In the genomic region with DNA sequence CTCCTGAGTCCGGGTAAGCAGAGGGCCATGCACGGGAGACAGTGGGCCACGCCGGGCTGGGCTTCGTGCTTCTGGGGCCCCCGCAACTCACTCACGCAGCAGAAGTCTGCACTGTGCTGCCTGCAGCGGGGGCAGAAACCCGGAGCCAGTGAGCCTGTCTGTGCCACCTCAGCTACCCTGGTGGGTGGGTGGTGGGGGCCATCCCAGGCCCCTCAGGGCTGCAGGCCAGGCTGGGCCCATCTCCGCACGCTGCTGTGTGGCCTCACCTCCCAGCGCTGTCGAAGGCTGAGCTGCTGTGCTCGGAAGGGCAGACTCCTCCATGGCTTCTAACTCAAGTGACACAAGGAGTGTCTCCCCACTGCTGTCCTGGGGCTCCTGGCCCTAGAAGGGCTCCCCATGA, we compare ENCODE assay signal across 2 cellular contexts.
TF ChIP-seq lines count a peak whose summit lies in the region.

No MANE protein-coding gene starts in this region.

TF ChIP-seq in GM23338, 12 proteins besides CTCF, POLR2A, EP300 and RAD21 (continues in another document):
- TF ChIP-seq, protein P1, sequence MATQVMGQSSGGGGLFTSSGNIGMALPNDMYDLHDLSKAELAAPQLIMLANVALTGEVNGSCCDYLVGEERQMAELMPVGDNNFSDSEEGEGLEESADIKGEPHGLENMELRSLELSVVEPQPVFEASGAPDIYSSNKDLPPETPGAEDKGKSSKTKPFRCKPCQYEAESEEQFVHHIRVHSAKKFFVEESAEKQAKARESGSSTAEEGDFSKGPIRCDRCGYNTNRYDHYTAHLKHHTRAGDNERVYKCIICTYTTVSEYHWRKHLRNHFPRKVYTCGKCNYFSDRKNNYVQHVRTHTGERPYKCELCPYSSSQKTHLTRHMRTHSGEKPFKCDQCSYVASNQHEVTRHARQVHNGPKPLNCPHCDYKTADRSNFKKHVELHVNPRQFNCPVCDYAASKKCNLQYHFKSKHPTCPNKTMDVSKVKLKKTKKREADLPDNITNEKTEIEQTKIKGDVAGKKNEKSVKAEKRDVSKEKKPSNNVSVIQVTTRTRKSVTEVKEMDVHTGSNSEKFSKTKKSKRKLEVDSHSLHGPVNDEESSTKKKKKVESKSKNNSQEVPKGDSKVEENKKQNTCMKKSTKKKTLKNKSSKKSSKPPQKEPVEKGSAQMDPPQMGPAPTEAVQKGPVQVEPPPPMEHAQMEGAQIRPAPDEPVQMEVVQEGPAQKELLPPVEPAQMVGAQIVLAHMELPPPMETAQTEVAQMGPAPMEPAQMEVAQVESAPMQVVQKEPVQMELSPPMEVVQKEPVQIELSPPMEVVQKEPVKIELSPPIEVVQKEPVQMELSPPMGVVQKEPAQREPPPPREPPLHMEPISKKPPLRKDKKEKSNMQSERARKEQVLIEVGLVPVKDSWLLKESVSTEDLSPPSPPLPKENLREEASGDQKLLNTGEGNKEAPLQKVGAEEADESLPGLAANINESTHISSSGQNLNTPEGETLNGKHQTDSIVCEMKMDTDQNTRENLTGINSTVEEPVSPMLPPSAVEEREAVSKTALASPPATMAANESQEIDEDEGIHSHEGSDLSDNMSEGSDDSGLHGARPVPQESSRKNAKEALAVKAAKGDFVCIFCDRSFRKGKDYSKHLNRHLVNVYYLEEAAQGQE (IDR thresholded peaks at IDR 0.05; ENCODE audit: unreplicated experiment) = no peak
- no peak for TF ChIP-seq STAT1 (IDR thresholded peaks at IDR 0.05; ENCODE audit: unreplicated experiment)
- TF ChIP-seq, protein P2, sequence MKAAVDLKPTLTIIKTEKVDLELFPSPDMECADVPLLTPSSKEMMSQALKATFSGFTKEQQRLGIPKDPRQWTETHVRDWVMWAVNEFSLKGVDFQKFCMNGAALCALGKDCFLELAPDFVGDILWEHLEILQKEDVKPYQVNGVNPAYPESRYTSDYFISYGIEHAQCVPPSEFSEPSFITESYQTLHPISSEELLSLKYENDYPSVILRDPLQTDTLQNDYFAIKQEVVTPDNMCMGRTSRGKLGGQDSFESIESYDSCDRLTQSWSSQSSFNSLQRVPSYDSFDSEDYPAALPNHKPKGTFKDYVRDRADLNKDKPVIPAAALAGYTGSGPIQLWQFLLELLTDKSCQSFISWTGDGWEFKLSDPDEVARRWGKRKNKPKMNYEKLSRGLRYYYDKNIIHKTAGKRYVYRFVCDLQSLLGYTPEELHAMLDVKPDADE (IDR thresholded peaks at IDR 0.05) = no peak
- TF ChIP-seq ZNF114 (CRISPR knock-in tag; IDR thresholded peaks at IDR 0.05) = no peak
- no peak for TF ChIP-seq ZNF331 (CRISPR knock-in tag; IDR thresholded peaks at IDR 0.05; ENCODE audit: low read depth)
- no peak for TF ChIP-seq JUNB (IDR thresholded peaks at IDR 0.05; ENCODE audit: unreplicated experiment)
- no peak for TF ChIP-seq CREB1 (CRISPR knock-in tag; IDR thresholded peaks at IDR 0.05; ENCODE audit: low read depth)
- no peak for TF ChIP-seq NANOG (IDR thresholded peaks at IDR 0.05; ENCODE audit: borderline replicate concordance)
- no peak for TF ChIP-seq POLR2AphosphoS5 (IDR thresholded peaks at IDR 0.05; ENCODE audit: low read depth)
- no peak for TF ChIP-seq EZH2phosphoT487 (IDR thresholded peaks at IDR 0.05; ENCODE audit: unreplicated experiment)
- TF ChIP-seq EZH2 (IDR thresholded peaks at IDR 0.05; ENCODE audit: low read depth, unreplicated experiment) = no peak

TF ChIP-seq in GM12878, 131 proteins besides CTCF, POLR2A, EP300 and RAD21:
- TF ChIP-seq, protein P3, sequence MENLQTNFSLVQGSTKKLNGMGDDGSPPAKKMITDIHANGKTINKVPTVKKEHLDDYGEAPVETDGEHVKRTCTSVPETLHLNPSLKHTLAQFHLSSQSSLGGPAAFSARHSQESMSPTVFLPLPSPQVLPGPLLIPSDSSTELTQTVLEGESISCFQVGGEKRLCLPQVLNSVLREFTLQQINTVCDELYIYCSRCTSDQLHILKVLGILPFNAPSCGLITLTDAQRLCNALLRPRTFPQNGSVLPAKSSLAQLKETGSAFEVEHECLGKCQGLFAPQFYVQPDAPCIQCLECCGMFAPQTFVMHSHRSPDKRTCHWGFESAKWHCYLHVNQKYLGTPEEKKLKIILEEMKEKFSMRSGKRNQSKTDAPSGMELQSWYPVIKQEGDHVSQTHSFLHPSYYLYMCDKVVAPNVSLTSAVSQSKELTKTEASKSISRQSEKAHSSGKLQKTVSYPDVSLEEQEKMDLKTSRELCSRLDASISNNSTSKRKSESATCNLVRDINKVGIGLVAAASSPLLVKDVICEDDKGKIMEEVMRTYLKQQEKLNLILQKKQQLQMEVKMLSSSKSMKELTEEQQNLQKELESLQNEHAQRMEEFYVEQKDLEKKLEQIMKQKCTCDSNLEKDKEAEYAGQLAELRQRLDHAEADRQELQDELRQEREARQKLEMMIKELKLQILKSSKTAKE (IDR thresholded peaks at IDR 0.05; ENCODE audit: low read depth, poor library complexity, severe bottlenecking) = no peak
- TF ChIP-seq PML (IDR thresholded peaks at IDR 0.05; ENCODE audit: low read length) (no peak), IKZF2 (IDR thresholded peaks at IDR 0.05) (no peak), WRNIP1 (IDR thresholded peaks at IDR 0.05; ENCODE audit: borderline replicate concordance, low read depth, low read length) (no peak), HDGF (IDR thresholded peaks at IDR 0.05) (no peak), CHD2 (IDR thresholded peaks at IDR 0.05; ENCODE audit: borderline replicate concordance, low read depth, low read length) (no peak), ZNF384 (IDR thresholded peaks at IDR 0.05; ENCODE audit: borderline replicate concordance, low read depth, low read length) (no peak), CBFB (IDR thresholded peaks at IDR 0.05; ENCODE audit: low read depth) (no peak), FOS (IDR thresholded peaks at IDR 0.05; ENCODE audit: borderline replicate concordance, extremely low read depth, insufficient read length) (no peak), KLF5 (IDR thresholded peaks at IDR 0.05; ENCODE audit: partially characterized antibody) (no peak), YY1 (IDR thresholded peaks at IDR 0.05; ENCODE audit: low read depth, low read length) (no peak), POLR2AphosphoS5 (IDR thresholded peaks at IDR 0.05; ENCODE audit: low read length) (no peak), LARP7 (IDR thresholded peaks at IDR 0.05) (no peak), GABPA (IDR thresholded peaks at IDR 0.05; ENCODE audit: low read depth) (no peak), ASH2L (IDR thresholded peaks at IDR 0.05; ENCODE audit: borderline replicate concordance, low read depth) (no peak)
- TF ChIP-seq, protein P4, sequence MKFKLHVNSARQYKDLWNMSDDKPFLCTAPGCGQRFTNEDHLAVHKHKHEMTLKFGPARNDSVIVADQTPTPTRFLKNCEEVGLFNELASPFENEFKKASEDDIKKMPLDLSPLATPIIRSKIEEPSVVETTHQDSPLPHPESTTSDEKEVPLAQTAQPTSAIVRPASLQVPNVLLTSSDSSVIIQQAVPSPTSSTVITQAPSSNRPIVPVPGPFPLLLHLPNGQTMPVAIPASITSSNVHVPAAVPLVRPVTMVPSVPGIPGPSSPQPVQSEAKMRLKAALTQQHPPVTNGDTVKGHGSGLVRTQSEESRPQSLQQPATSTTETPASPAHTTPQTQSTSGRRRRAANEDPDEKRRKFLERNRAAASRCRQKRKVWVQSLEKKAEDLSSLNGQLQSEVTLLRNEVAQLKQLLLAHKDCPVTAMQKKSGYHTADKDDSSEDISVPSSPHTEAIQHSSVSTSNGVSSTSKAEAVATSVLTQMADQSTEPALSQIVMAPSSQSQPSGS (IDR thresholded peaks at IDR 0.05; ENCODE audit: low read length) = no peak
- TF ChIP-seq, protein P5, sequence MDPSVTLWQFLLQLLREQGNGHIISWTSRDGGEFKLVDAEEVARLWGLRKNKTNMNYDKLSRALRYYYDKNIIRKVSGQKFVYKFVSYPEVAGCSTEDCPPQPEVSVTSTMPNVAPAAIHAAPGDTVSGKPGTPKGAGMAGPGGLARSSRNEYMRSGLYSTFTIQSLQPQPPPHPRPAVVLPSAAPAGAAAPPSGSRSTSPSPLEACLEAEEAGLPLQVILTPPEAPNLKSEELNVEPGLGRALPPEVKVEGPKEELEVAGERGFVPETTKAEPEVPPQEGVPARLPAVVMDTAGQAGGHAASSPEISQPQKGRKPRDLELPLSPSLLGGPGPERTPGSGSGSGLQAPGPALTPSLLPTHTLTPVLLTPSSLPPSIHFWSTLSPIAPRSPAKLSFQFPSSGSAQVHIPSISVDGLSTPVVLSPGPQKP (IDR thresholded peaks at IDR 0.05; ENCODE audit: low read depth, low read length) = no peak
- TF ChIP-seq, protein P6, sequence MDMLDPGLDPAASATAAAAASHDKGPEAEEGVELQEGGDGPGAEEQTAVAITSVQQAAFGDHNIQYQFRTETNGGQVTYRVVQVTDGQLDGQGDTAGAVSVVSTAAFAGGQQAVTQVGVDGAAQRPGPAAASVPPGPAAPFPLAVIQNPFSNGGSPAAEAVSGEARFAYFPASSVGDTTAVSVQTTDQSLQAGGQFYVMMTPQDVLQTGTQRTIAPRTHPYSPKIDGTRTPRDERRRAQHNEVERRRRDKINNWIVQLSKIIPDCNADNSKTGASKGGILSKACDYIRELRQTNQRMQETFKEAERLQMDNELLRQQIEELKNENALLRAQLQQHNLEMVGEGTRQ (IDR thresholded peaks at IDR 0.05; ENCODE audit: borderline replicate concordance, low read depth, low read length) = no peak
- TF ChIP-seq, protein P7, sequence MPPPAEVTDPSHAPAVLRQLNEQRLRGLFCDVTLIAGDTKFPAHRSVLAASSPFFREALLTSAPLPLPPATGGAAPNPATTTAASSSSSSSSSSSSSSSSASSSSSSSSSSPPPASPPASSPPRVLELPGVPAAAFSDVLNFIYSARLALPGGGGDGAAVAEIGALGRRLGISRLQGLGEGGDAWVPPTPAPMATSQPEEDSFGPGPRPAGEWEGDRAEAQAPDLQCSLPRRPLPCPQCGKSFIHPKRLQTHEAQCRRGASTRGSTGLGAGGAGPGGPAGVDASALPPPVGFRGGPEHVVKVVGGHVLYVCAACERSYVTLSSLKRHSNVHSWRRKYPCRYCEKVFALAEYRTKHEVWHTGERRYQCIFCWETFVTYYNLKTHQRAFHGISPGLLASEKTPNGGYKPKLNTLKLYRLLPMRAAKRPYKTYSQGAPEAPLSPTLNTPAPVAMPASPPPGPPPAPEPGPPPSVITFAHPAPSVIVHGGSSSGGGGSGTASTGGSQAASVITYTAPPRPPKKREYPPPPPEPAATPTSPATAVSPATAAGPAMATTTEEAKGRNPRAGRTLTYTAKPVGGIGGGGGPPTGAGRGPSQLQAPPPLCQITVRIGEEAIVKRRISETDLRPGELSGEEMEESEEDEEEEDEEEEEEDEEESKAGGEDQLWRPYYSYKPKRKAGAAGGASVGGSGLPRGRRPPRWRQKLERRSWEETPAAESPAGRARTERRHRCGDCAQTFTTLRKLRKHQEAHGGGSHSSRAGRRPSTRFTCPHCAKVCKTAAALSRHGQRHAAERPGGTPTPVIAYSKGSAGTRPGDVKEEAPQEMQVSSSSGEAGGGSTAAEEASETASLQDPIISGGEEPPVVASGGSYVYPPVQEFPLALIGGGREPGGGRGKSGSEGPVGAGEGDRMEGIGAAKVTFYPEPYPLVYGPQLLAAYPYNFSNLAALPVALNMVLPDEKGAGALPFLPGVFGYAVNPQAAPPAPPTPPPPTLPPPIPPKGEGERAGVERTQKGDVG (CRISPR knock-in tag; IDR thresholded peaks at IDR 0.05) = no peak
- TF ChIP-seq, protein P8, sequence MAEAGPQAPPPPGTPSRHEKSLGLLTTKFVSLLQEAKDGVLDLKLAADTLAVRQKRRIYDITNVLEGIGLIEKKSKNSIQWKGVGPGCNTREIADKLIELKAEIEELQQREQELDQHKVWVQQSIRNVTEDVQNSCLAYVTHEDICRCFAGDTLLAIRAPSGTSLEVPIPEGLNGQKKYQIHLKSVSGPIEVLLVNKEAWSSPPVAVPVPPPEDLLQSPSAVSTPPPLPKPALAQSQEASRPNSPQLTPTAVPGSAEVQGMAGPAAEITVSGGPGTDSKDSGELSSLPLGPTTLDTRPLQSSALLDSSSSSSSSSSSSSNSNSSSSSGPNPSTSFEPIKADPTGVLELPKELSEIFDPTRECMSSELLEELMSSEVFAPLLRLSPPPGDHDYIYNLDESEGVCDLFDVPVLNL (IDR thresholded peaks at IDR 0.05; ENCODE audit: low read depth, low read length) = no peak
